Comparison of ENCODE assay signal across 17 cellular contexts in the genomic region with DNA sequence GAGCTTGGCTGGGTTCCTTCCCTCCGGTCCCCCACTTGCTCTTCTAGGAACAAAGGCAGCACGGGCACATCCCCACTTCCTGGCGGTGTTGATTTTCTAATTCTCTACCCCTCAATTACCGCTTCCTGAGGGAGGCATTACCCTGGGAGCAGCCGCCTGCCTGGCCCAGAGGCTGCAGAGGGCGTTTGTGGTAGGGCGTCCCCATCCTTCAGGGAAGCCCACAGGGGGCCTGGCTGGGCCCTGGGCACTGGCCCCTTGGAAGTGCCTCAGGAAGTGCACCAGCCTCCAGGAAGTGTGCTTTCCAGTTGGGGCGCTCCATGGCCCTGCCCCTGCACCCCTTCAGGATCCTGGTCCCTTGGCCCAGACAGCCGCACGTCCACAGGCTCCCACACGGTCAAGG. TPM values are rescaled to one million over a fixed set of nuclear protein-coding genes. Genes with fewer than 3 reads are reported as not detected.
DNase-seq lines count a peak whose midpoint lies in the region; ATAC-seq and TF ChIP-seq lines count a peak whose summit lies in the region.
"Had no signal": no experiment of that assay in that cellular context is flagged by ENCODE, and none has a peak within 500 bp of the region (broad histone marks: within the 10 kb centered on the region; RNA-seq: fewer than 3 reads in every experiment).

No MANE protein-coding gene starts in this region.

- 64 to 66% methylated on average over 11 of the region's 11 CpGs for WGBS in heart right ventricle, 2 donors

- H3K4me1 ChIP-seq in heart right ventricle = peaks cover 0 to 8% (median 0%) of the 10 kb centered on the region in 9 donors

- peaks cover 0 to 51% (median 40%) of the 10 kb centered on the region in 7 donors for H3K27me3 ChIP-seq in heart right ventricle

- no peak for TF ChIP-seq CTCF in heart right ventricle (IDR thresholded peaks at IDR 0.05)

- ATAC-seq in Right ventricle myocardium inferior = no peak
- ATAC-seq in heart right ventricle = no peak
- no peak for ATAC-seq in GM18517 (IDR thresholded peaks at IDR 0.05; ENCODE audit: unreplicated experiment)
- no peak for ATAC-seq in HG03565 (IDR thresholded peaks at IDR 0.05; ENCODE audit: unreplicated experiment)
- ATAC-seq: HepG2, PC-3, T-helper 17 cell had no signal

- no peak overlapping the region for H3K27ac ChIP-seq in heart right ventricle
- H3K27ac ChIP-seq: RWPE1, SJCRH30 had no signal

- H3K4me3 ChIP-seq in heart right ventricle = no peak overlapping the region
- H3K4me3 ChIP-seq: SJCRH30 had no signal

- intact Hi-C loops in Right ventricle myocardium inferior (cut with DNase I) (no loop called here), heart right ventricle (cut with DNase I) (no loop called here)

- H3K36me3 ChIP-seq in heart right ventricle = no peaks in the 10 kb centered on the region
- H3K36me3 ChIP-seq: SJCRH30 had no signal

- peak; percentile 59 for DNase-seq in Right ventricle myocardium inferior (ENCODE audit: missing footprints)
- no peak for DNase-seq in heart right ventricle
- peak; percentile 86 for DNase-seq in NCI-H2081 treated with DMSO at 0.1 percent for 48 hours (lab: John Stamatoyannopoulos, UW)
- peak; percentile 24 for DNase-seq in UCSD-AML1 (lab: John Stamatoyannopoulos, UW; ENCODE audit: unreplicated experiment)
- no peak for DNase-seq in amniotic stem cell (lab: John Stamatoyannopoulos, UW)
- DNase-seq: DMS79, GOT3, KG1, NCI-H187 treated with DMSO at 0.1 percent for 48 hours, NCI-H345, PC-3, SJCRH30, T-helper 17 cell had no signal

- peaks cover 0 to 6% (median 2%) of the 10 kb centered on the region in 11 donors for H3K9me3 ChIP-seq in heart right ventricle
- H3K9me3 ChIP-seq: SJCRH30 had no signal

RNA-seq across cellular contexts. Expression of a gene that starts 42.1 kb away (rescaled TPM):
- total RNA-seq in Right ventricle myocardium inferior (58.2 TPM), heart right ventricle (10 to 100 TPM; 54.4 to 79.8 (median 66.1) TPM)
- polyA plus RNA-seq in heart right ventricle = 10 to 100 TPM; 19.5 to 44.9 TPM

Comparison
In these comparisons a context has a peak if more than half of its experiments do, and no peak if none do; other contexts are left out.
1. DNase-seq: peak in Right ventricle myocardium inferior (single experiment), NCI-H2081 treated with DMSO at 0.1 percent for 48 hours (single experiment) and UCSD-AML1 (single experiment); none in heart right ventricle (0 of 2) and amniotic stem cell (single experiment).